ENCODE assay signal across 11 cellular contexts in the genomic region with DNA sequence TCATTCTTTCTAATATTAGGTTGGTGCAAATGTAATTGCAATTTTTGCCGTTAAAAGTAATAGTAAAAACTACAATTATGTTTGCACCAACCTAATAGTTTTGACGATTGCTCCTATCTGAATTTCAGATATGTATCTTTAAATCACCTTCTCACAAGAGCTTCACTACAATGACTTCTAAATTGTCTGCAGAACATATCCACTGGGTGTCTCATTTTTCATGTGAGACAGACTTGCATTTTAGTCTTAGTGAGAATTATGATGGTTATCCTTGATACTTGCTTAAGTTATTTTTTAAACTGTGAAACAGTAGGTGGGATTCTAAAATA.
DNase-seq lines count a peak whose midpoint lies in the region; ATAC-seq and TF ChIP-seq lines count a peak whose summit lies in the region.
"Had no signal": no experiment of that assay in that cellular context is flagged by ENCODE, and none has a peak within 500 bp of the region (broad histone marks: within the 10 kb centered on the region; RNA-seq: fewer than 3 reads in every experiment).

No MANE protein-coding gene starts in this region.

- peaks cover 1% of the 10 kb centered on the region for H3K9me3 Mint-ChIP-seq in stimulated activated naive CD8-positive, alpha-beta T cell treated with anti-CD3 and anti-CD28 coated beads, Interleukin-15, Interleukin-2, amounts not matched to agents 100 ng/mL and 50 ng/mL, for 24 hours
- H3K9me3 Mint-ChIP-seq in activated T-helper 2 cell treated with anti-CD3 and anti-CD28 coated beads, Interferon-gamma antibody, Interleukin-2, Interleukin-4, amounts not matched to agents 10 μg/mL and 5 μg/mL and 100 μg/mL, durations not matched to agents 14 hours and 24 hours and 36 hours: peaks cover 5% of the 10 kb centered on the region
- peaks cover 6% of the 10 kb centered on the region for H3K9me3 Mint-ChIP-seq in type B pancreatic cell

- intact Hi-C loops in activated T-helper 2 cell treated with anti-CD3 and anti-CD28 coated beads, Interferon-gamma antibody, Interleukin-2, Interleukin-4, amounts not matched to agents 10 μg/mL and 5 μg/mL and 100 μg/mL, durations not matched to agents 14 hours and 24 hours and 36 hours (cut with micrococcal nuclease): loop anchor here (1.0 to 5.0 kb wide), 9 partner anchors 20 to 584 kb away; a partner anchor contains a TSS

- no peaks in the 10 kb centered on the region for H3K27me3 Mint-ChIP-seq in stimulated activated naive CD8-positive, alpha-beta T cell treated with anti-CD3 and anti-CD28 coated beads, Interleukin-15, Interleukin-2, amounts not matched to agents 100 ng/mL and 50 ng/mL, for 24 hours
- no peaks in the 10 kb centered on the region for H3K27me3 Mint-ChIP-seq in activated T-helper 2 cell treated with anti-CD3 and anti-CD28 coated beads, Interferon-gamma antibody, Interleukin-2, Interleukin-4, amounts not matched to agents 10 μg/mL and 5 μg/mL and 100 μg/mL, durations not matched to agents 14 hours and 24 hours and 36 hours (ENCODE audit: low read depth)
- no peaks in the 10 kb centered on the region for H3K27me3 Mint-ChIP-seq in type B pancreatic cell

- H3K4me1 Mint-ChIP-seq in stimulated activated naive CD8-positive, alpha-beta T cell treated with anti-CD3 and anti-CD28 coated beads, Interleukin-15, Interleukin-2, amounts not matched to agents 100 ng/mL and 50 ng/mL, for 24 hours (ENCODE audit: low read depth): peaks cover 87% of the 10 kb centered on the region
- H3K4me1 Mint-ChIP-seq in activated T-helper 2 cell treated with anti-CD3 and anti-CD28 coated beads, Interferon-gamma antibody, Interleukin-2, Interleukin-4, amounts not matched to agents 10 μg/mL and 5 μg/mL and 100 μg/mL, durations not matched to agents 14 hours and 24 hours and 36 hours (ENCODE audit: low read depth): peaks cover 58% of the 10 kb centered on the region
- H3K4me1 Mint-ChIP-seq in type B pancreatic cell (ENCODE audit: unreplicated experiment): peaks cover 15% of the 10 kb centered on the region

- peaks cover 24% of the 10 kb centered on the region for H3K36me3 Mint-ChIP-seq in stimulated activated naive CD8-positive, alpha-beta T cell treated with anti-CD3 and anti-CD28 coated beads, Interleukin-15, Interleukin-2, amounts not matched to agents 100 ng/mL and 50 ng/mL, for 24 hours (ENCODE audit: low read depth)
- peaks cover 15% of the 10 kb centered on the region for H3K36me3 Mint-ChIP-seq in activated T-helper 2 cell treated with anti-CD3 and anti-CD28 coated beads, Interferon-gamma antibody, Interleukin-2, Interleukin-4, amounts not matched to agents 10 μg/mL and 5 μg/mL and 100 μg/mL, durations not matched to agents 14 hours and 24 hours and 36 hours (ENCODE audit: low read depth)
- H3K36me3 Mint-ChIP-seq in type B pancreatic cell: peaks cover 33% of the 10 kb centered on the region

- DNase-seq in stimulated activated naive CD8-positive, alpha-beta T cell treated with anti-CD3 and anti-CD28 coated beads, Interleukin-15, Interleukin-2, amounts not matched to agents 100 U/mL and 50 U/mL, for 24 hours: no peak
- no peak for DNase-seq in activated T-helper 2 cell treated with anti-CD3 and anti-CD28 coated beads, Interferon-gamma antibody, Interleukin-2, Interleukin-4, amounts not matched to agents 10 μg/mL and 5 μg/mL and 100 μg/mL, durations not matched to agents 14 hours and 24 hours and 36 hours (ENCODE audit: low spot score)
- DNase-seq in type B pancreatic cell (ENCODE audit: extremely low spot score, unreplicated experiment) (no peak), NCI-H2107 treated with DMSO at 0.1 percent for 48 hours (lab: John Stamatoyannopoulos, UW; ENCODE audit: unreplicated experiment) (no peak), hippocampal formation (lab: John Stamatoyannopoulos, UW) (no peak)
- DNase-seq: activated CD4-positive, CD25-positive, alpha-beta regulatory T cell; C1 segment of cervical spinal cord; left ventricle myocardium superior had no signal

- peak overlapping the region; percentile 50 for H3K4me3 Mint-ChIP-seq in stimulated activated naive CD8-positive, alpha-beta T cell treated with anti-CD3 and anti-CD28 coated beads, Interleukin-15, Interleukin-2, amounts not matched to agents 100 ng/mL and 50 ng/mL, for 24 hours
- peak overlapping the region; percentile 42 for H3K4me3 Mint-ChIP-seq in activated T-helper 2 cell treated with anti-CD3 and anti-CD28 coated beads, Interferon-gamma antibody, Interleukin-2, Interleukin-4, amounts not matched to agents 10 μg/mL and 5 μg/mL and 100 μg/mL, durations not matched to agents 14 hours and 24 hours and 36 hours (ENCODE audit: low read depth)
- H3K4me3 Mint-ChIP-seq in type B pancreatic cell: peak overlapping the region; percentile 64

- no peak for ATAC-seq in stimulated activated naive CD8-positive, alpha-beta T cell treated with anti-CD3 and anti-CD28 coated beads, Interleukin-15, Interleukin-2, amounts not matched to agents 100 U/mL and 50 U/mL, for 24 hours
- ATAC-seq in HG02981 (IDR thresholded peaks at IDR 0.05; ENCODE audit: unreplicated experiment) (peak; percentile 17), HG03378 (IDR thresholded peaks at IDR 0.05; ENCODE audit: unreplicated experiment) (no peak)
- ATAC-seq: left ventricle myocardium superior had no signal

- TF ChIP-seq CTCF in type B pancreatic cell (conservative IDR thresholded peaks at IDR 0.05): no peak

- peak overlapping the region; percentile 95 for H3K27ac Mint-ChIP-seq in stimulated activated naive CD8-positive, alpha-beta T cell treated with anti-CD3 and anti-CD28 coated beads, Interleukin-15, Interleukin-2, amounts not matched to agents 100 ng/mL and 50 ng/mL, for 24 hours
- H3K27ac Mint-ChIP-seq in activated T-helper 2 cell treated with anti-CD3 and anti-CD28 coated beads, Interferon-gamma antibody, Interleukin-2, Interleukin-4, amounts not matched to agents 10 μg/mL and 5 μg/mL and 100 μg/mL, durations not matched to agents 14 hours and 24 hours and 36 hours: peak overlapping the region; percentile 65
- peak overlapping the region; percentile 64 for H3K27ac Mint-ChIP-seq in type B pancreatic cell
